Comparison of ENCODE assay signal across 1 cellular context in the genomic region with DNA sequence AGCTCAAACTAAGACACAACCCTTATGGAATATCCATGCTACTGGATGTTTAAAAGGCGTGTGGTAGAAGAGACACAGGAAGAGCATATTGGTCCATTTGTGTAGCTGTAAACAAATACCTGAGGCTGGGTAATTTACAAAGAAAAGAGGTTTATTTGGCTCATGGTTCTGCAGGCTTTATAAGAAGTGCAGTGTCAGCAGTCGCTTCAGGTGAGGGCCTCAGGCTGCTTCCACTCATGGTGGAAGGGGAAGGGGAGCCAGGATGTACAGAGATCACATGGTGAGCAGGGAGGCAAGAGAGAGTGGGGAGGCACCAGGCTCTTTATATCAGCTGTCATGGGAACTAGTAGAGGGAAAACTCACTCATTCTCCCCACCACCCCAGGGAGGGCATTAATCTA.
TF ChIP-seq lines count a peak whose summit lies in the region.

No MANE protein-coding gene starts in this region.

TF ChIP-seq in HepG2, 621 proteins besides CTCF, POLR2A, EP300 and RAD21:
- TF ChIP-seq MAFK (conservative IDR thresholded peaks at IDR 0.05 in 1 of 2, IDR thresholded peaks at IDR 0.05 in 1 of 2; ENCODE audit: low read length in 2 of 2) (peak; percentile 27 to 66; a peak in 3 of 4 replicates), MAFF (IDR thresholded peaks at IDR 0.05; ENCODE audit: low read depth, low read length) (peak; percentile 36; the same call in 1 of the 2 replicates), ZNF160 (CRISPR knock-in tag; IDR thresholded peaks at IDR 0.05) (no peak)
- TF ChIP-seq, protein P1, sequence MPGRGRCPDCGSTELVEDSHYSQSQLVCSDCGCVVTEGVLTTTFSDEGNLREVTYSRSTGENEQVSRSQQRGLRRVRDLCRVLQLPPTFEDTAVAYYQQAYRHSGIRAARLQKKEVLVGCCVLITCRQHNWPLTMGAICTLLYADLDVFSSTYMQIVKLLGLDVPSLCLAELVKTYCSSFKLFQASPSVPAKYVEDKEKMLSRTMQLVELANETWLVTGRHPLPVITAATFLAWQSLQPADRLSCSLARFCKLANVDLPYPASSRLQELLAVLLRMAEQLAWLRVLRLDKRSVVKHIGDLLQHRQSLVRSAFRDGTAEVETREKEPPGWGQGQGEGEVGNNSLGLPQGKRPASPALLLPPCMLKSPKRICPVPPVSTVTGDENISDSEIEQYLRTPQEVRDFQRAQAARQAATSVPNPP (CRISPR knock-in tag; IDR thresholded peaks at IDR 0.05), result no peak
